Comparison of ENCODE assay signal across 17 cellular contexts in genomic region chr3:151305778-151306157, GRCh38. TPM values are rescaled to one million over a fixed set of nuclear protein-coding genes. Genes with fewer than 3 reads are reported as not detected.
DNase-seq lines count a peak whose midpoint lies in the region; ATAC-seq, FAIRE-seq and TF ChIP-seq lines count a peak whose summit lies in the region.
"Had no signal": no experiment of that assay in that cellular context is flagged by ENCODE, and none has a peak within 500 bp of the region (broad histone marks: within the 10 kb centered on the region; RNA-seq: fewer than 3 reads in every experiment).

No MANE protein-coding gene starts in this region.

- H3K36me3 Mint-ChIP-seq in Caco-2 (ENCODE audit: insufficient read depth, unreplicated experiment): peaks cover 11% of the 10 kb centered on the region
- H3K36me3 Mint-ChIP-seq: CD8-positive, alpha-beta memory T cell had no signal

- DNase-seq in Caco-2 (no peak), mammary epithelial cell (no peak), osteoblast (ENCODE audit: insufficient read length, low spot score, missing footprints) (no peak), HepG2 (ENCODE audit: low spot score) (no peak), pons (ENCODE audit: low spot score) (no peak), DMS 273 treated with DMSO at 0.1 percent for 48 hours (lab: John Stamatoyannopoulos, UW) (no peak)
- DNase-seq: activated CD4-positive, CD25-positive, alpha-beta regulatory T cell; activated gamma-delta T cell treated with Interleukin-2 at 50 U/mL for 16 hours; CD8-positive, alpha-beta memory T cell; Karpas-422; NCI-H2081 had no signal

- H4K20me1 ChIP-seq in mammary epithelial cell (ENCODE audit: insufficient read depth, low read length) (no peaks in the 10 kb centered on the region), osteoblast (ENCODE audit: insufficient read depth, low read length) (no peaks in the 10 kb centered on the region), HepG2 (ENCODE audit: insufficient read depth, low read length) (no peaks in the 10 kb centered on the region)

- in situ Hi-C loops in mammary epithelial cell (cut with MboI; ENCODE audit: low sequenced_read_pairs in 2 of 2): loop anchor here in 1 of 2 donors (25.0 kb wide), 1 partner anchor 532 kb away; no protein-coding TSS in a partner anchor
- in situ Hi-C loops in HepG2 (cut with HindIII; ENCODE audit: extremely low pct_ligation_motif_present, low pct_unique_long_range_greater_than_20kb): no loop called here

- FAIRE-seq in HepG2 (lab: Jason Lieb, UNC): no peak
- FAIRE-seq: frontal cortex had no signal

- TF ChIP-seq RAD21 in HepG2 (CRISPR knock-in tag; IDR thresholded peaks at IDR 0.05): no peak

- no peak overlapping the region for H3K9ac ChIP-seq in HUES64 (ENCODE audit: low read depth, low read length)
- peak overlapping the region; percentile 80 for H3K9ac ChIP-seq in mammary epithelial cell (ENCODE audit: insufficient read depth, low read length)
- no peak overlapping the region for H3K9ac ChIP-seq in HepG2 (ENCODE audit: insufficient read depth, low read depth, low read length)

- CTCF ChIA-PET in Caco-2 (lab: Charles Lee): no interaction called here
- CTCF ChIA-PET in mammary epithelial cell (lab: Charles Lee; ENCODE audit: low non-redundant PET): no interaction called here
- CTCF ChIA-PET in HepG2 (lab: Yijun Ruan, JAX; ENCODE audit: low intra/inter-chr PET ratio, low total read pairs): no interaction called here

- no peaks in the 10 kb centered on the region for H3K27me3 Mint-ChIP-seq in Caco-2 (ENCODE audit: insufficient read depth, unreplicated experiment)

- dilution Hi-C loops in mammary epithelial cell (cut with HindIII; ENCODE audit: low sequenced_read_pairs): no loop called here

- H3K9me3 ChIP-seq in Caco-2 (no peaks in the 10 kb centered on the region), HUES64 (ENCODE audit: insufficient read depth, low read depth, low read length) (no peaks in the 10 kb centered on the region), mammary epithelial cell (replicated peaks; ENCODE audit: insufficient read depth, low read length) (no peaks in the 10 kb centered on the region), osteoblast (ENCODE audit: low read depth, low read length) (no peaks in the 10 kb centered on the region), HepG2 (ENCODE audit: low read length) (no peaks in the 10 kb centered on the region)
- H3K9me3 ChIP-seq: stomach had no signal

- no peak overlapping the region for H3K4me3 Mint-ChIP-seq in Caco-2 (ENCODE audit: unreplicated experiment)

- H3K4me1 Mint-ChIP-seq in Caco-2 (ENCODE audit: low read depth, unreplicated experiment): peaks cover 31% of the 10 kb centered on the region

- WGBS in HUES64: 81% methylated on average over 4 of the region's 4 CpGs
- 70% methylated on average over 4 of the region's 4 CpGs for WGBS in mammary epithelial cell (ENCODE audit: low coverage, missing lambda C conversion rate)
- WGBS in HepG2 (ENCODE audit: low lambda C conversion rate): 81% methylated on average over 4 of the region's 4 CpGs

- no peak for ATAC-seq in HepG2
- ATAC-seq in HG02759 (IDR thresholded peaks at IDR 0.05; ENCODE audit: unreplicated experiment): no peak

- H3K4me1 ChIP-seq in Caco-2 (peaks cover 13% of the 10 kb centered on the region), HUES64 (ENCODE audit: insufficient read depth, low read length) (peaks cover 28% of the 10 kb centered on the region), mammary epithelial cell (ENCODE audit: insufficient read depth, low read length) (peaks cover 90% of the 10 kb centered on the region), osteoblast (ENCODE audit: insufficient read depth, low read length) (peaks cover 40% of the 10 kb centered on the region), HepG2 (ENCODE audit: insufficient read depth, low read length) (peaks cover 10% of the 10 kb centered on the region)

- H3K4me2 ChIP-seq in mammary epithelial cell (ENCODE audit: insufficient read depth, low read depth, low read length) (peak overlapping the region; percentile 78), osteoblast (ENCODE audit: insufficient read depth, low read length) (peak overlapping the region; percentile 61), HepG2 (ENCODE audit: low read depth, low read length) (no peak overlapping the region)

- peak overlapping the region; percentile 40 for H2AFZ ChIP-seq in mammary epithelial cell (ENCODE audit: low read depth, low read length)
- H2AFZ ChIP-seq in osteoblast (ENCODE audit: low read length): no peak overlapping the region
- H2AFZ ChIP-seq in HepG2 (ENCODE audit: low read length): no peak overlapping the region

- TF ChIP-seq EP300 in HepG2 (IDR thresholded peaks at IDR 0.05; ENCODE audit: low read depth in 2 of 2, low read length in 2 of 2) (no peak), HepG2 (CRISPR knock-in tag; IDR thresholded peaks at IDR 0.05; ENCODE audit: borderline replicate concordance) (no peak)

- peak overlapping the region; percentile 38; the same call in 1 of the 2 replicates for H3K27ac ChIP-seq in HUES64 (ENCODE audit: low read depth, low read length)
- peak overlapping the region; percentile 97 for H3K27ac ChIP-seq in mammary epithelial cell (ENCODE audit: insufficient read depth, low read depth, low read length)
- peak overlapping the region; percentile 56 for H3K27ac ChIP-seq in osteoblast (ENCODE audit: low read depth, low read length)
- no peak overlapping the region for H3K27ac ChIP-seq in HepG2 (ENCODE audit: extremely low read length, insufficient read depth, low read length)

- H3K79me2 ChIP-seq in mammary epithelial cell (ENCODE audit: insufficient read depth, low read length): peaks cover 89% of the 10 kb centered on the region
- no peaks in the 10 kb centered on the region for H3K79me2 ChIP-seq in osteoblast (ENCODE audit: insufficient read depth, low read length)
- H3K79me2 ChIP-seq in HepG2 (ENCODE audit: insufficient read depth, low read length): no peaks in the 10 kb centered on the region

- TF ChIP-seq CTCF in Caco-2 (IDR thresholded peaks at IDR 0.05; ENCODE audit: insufficient read depth in 1 of 2, low read depth in 1 of 2, low read length in 1 of 2, severe bottlenecking in 1 of 2, unreplicated experiment in 1 of 2): no peak
- TF ChIP-seq CTCF in mammary epithelial cell (conservative IDR thresholded peaks at IDR 0.05 in 1 of 2, IDR thresholded peaks at IDR 0.05 in 1 of 2; ENCODE audit: extremely low read depth in 1 of 2, insufficient read depth in 1 of 2, low read depth in 1 of 2, low read length in 2 of 2): no peak
- TF ChIP-seq CTCF in osteoblast (IDR thresholded peaks at IDR 0.05; ENCODE audit: extremely low read depth, low read depth, low read length): no peak
- TF ChIP-seq CTCF in HepG2 (CRISPR knock-in tag; IDR thresholded peaks at IDR 0.05): no peak

- BruUV-seq in Caco-2 (replicated peaks; lab: Mats Ljungman, UMichigan) (TSS peak; percentile 61), mammary epithelial cell (replicated peaks; lab: Mats Ljungman, UMichigan) (TSS peak; percentile 91), HepG2 (replicated peaks; lab: Mats Ljungman, UMichigan) (no TSS peak)

- H3K9me3 Mint-ChIP-seq in Caco-2 (ENCODE audit: unreplicated experiment): no peaks in the 10 kb centered on the region
- H3K9me3 Mint-ChIP-seq: CD8-positive, alpha-beta memory T cell had no signal

- POLR2A ChIA-PET in Caco-2 (lab: Charles Lee) (no interaction called here), HepG2 (lab: Yijun Ruan, JAX) (no interaction called here)

- peak overlapping the region; percentile 82 for H3K27ac Mint-ChIP-seq in Caco-2 (ENCODE audit: unreplicated experiment)

- H3K4me3 ChIP-seq in Caco-2 (ENCODE audit: low read depth, low read length): no peak overlapping the region
- no peak overlapping the region for H3K4me3 ChIP-seq in HUES64 (ENCODE audit: low read length)
- H3K4me3 ChIP-seq in mammary epithelial cell (replicated peaks in 1 of 3; ENCODE audit: insufficient read depth in 1 of 3, low read depth in 2 of 3, low read length in 3 of 3): peak overlapping the region in 2 of 3 experiments; percentile 10 to 23
- peak overlapping the region; percentile 18 for H3K4me3 ChIP-seq in osteoblast (ENCODE audit: insufficient read depth, low read length)
- H3K4me3 ChIP-seq in HepG2 (replicated peaks in 1 of 3; ENCODE audit: insufficient read depth in 1 of 3, low read depth in 2 of 3, low read length in 3 of 3): no peak overlapping the region
- H3K4me3 ChIP-seq: stomach had no signal

- H3K27me3 ChIP-seq in Caco-2 (replicated peaks; ENCODE audit: control insufficient read depth, insufficient read depth, low read length) (no peaks in the 10 kb centered on the region), HUES64 (ENCODE audit: insufficient read depth, low read length) (no peaks in the 10 kb centered on the region), mammary epithelial cell (ENCODE audit: insufficient read depth, low read length) (no peaks in the 10 kb centered on the region), osteoblast (ENCODE audit: insufficient read depth, low read length) (no peaks in the 10 kb centered on the region), HepG2 (ENCODE audit: control insufficient read depth in 1 of 2, insufficient read depth in 2 of 2, low read length in 2 of 2) (no peaks in the 10 kb centered on the region)
- H3K27me3 ChIP-seq: stomach had no signal

- intact Hi-C loops in Caco-2 (cut with micrococcal nuclease; ENCODE audit: unreplicated experiment): loop anchor here (1.0 kb wide), 3 partner anchors 15 to 78 kb away; no protein-coding TSS in a partner anchor
- intact Hi-C loops in mammary epithelial cell (cut with micrococcal nuclease): loop anchor here (1.0 kb wide), 1 partner anchor 11 kb away; the partner anchor contains the start of gene GPR87
- intact Hi-C loops in HepG2 (cut with micrococcal nuclease; ENCODE audit: unreplicated experiment): no loop called here

- H3K36me3 ChIP-seq in Caco-2 (ENCODE audit: control insufficient read depth, insufficient read depth, low read length): no peaks in the 10 kb centered on the region
- no peaks in the 10 kb centered on the region for H3K36me3 ChIP-seq in HUES64 (ENCODE audit: insufficient read depth, low read length)
- peaks cover 16% of the 10 kb centered on the region for H3K36me3 ChIP-seq in mammary epithelial cell (ENCODE audit: insufficient read depth, low read length)
- no peaks in the 10 kb centered on the region for H3K36me3 ChIP-seq in osteoblast (ENCODE audit: insufficient read depth, low read length)
- H3K36me3 ChIP-seq in HepG2 (replicated peaks in 1 of 2; ENCODE audit: control insufficient read depth in 1 of 2, insufficient read depth in 2 of 2, low read length in 2 of 2): no peaks in the 10 kb centered on the region
- H3K36me3 ChIP-seq: stomach had no signal

- TF ChIP-seq POLR2A in HepG2 (IDR thresholded peaks at IDR 0.05; ENCODE audit: insufficient read depth in 1 of 2, low read depth in 2 of 2, low read length in 2 of 2): no peak

RNA-seq across cellular contexts. Expression of gene GPR87, which starts 10.9 kb away (rescaled TPM):
- total RNA-seq in Caco-2 (2022) (0.18 and 0.28 TPM in 2 replicates), mammary epithelial cell (10 to 100 TPM; 66.1 to 78.7 TPM), osteoblast (not detected in 2 replicates), HepG2 (2016; rRNA removed; fragmentation: Illumina TruSeq; extraction: Trizol) (not detected in 2 replicates)
- polyA plus RNA-seq in HUES64 (2013, experiment 1 of 2): not detected
- not detected for polyA plus RNA-seq in HUES64 (2013, experiment 2 of 2)
- polyA plus RNA-seq in mammary epithelial cell (88.9 TPM), HepG2 (2011; rRNA removed) (0.05 TPM in 1 of 2 replicates, not detected in the other)
- 41.7 TPM for polyA minus RNA-seq in mammary epithelial cell
- total RNA-seq in HepG2 (2016; cell fraction: cytosol; rRNA removed; fragmentation: Illumina TruSeq; extraction: Trizol; ENCODE audit: low read depth): not detected in 2 replicates
- not detected in 2 replicates for total RNA-seq in HepG2 (2016; cell fraction: insoluble cytoplasmic fraction; rRNA removed; fragmentation: Illumina TruSeq; extraction: Trizol)
- not detected in 2 replicates for total RNA-seq in HepG2 (2016; cell fraction: membrane; rRNA removed; fragmentation: Illumina TruSeq; extraction: Trizol)
- not detected in 2 replicates for total RNA-seq in HepG2 (2016; cell fraction: nucleus; rRNA removed; fragmentation: Illumina TruSeq; extraction: Trizol)
- polyA plus RNA-seq in HepG2 (2011; cell fraction: cytosol; rRNA removed): not detected in 2 replicates
- not detected in 2 replicates for polyA plus RNA-seq in HepG2 (2011; cell fraction: nucleus; rRNA removed)
- polyA plus RNA-seq in HepG2 (2012): not detected in 2 replicates
- not detected in 2 replicates for polyA plus RNA-seq in HepG2 (2016; cell fraction: cytosol; fragmentation: Illumina TruSeq; extraction: Trizol; ENCODE audit: low read depth)
- not detected in 2 replicates for polyA plus RNA-seq in HepG2 (2016; cell fraction: insoluble cytoplasmic fraction; fragmentation: Illumina TruSeq; extraction: Trizol; ENCODE audit: low read depth)
- polyA plus RNA-seq in HepG2 (2016; cell fraction: membrane; fragmentation: Illumina TruSeq; extraction: Trizol; ENCODE audit: low read depth): not detected in 2 replicates
- polyA plus RNA-seq in HepG2 (2016; cell fraction: nucleus; fragmentation: Illumina TruSeq; extraction: Trizol; ENCODE audit: insufficient read depth, low read depth): not detected in 2 replicates
- polyA minus RNA-seq in HepG2 (2011; rRNA and poly(A)+ RNA removed; ENCODE audit: low replicate concordance): not detected in 2 replicates
- polyA minus RNA-seq in HepG2 (2011; cell fraction: cytosol; rRNA and poly(A)+ RNA removed): not detected in 2 replicates
- not detected in 2 replicates for polyA minus RNA-seq in HepG2 (2011; cell fraction: nucleus; rRNA and poly(A)+ RNA removed)
- total RNA-seq: cerebellum, frontal cortex had no signal
- polyA plus RNA-seq: CD8-positive, alpha-beta memory T cell had no signal

RNA-seq across cellular contexts. Expression of gene P2RY13, which starts 23.6 kb away (rescaled TPM):
- total RNA-seq in Caco-2 (2022): not detected in 2 replicates
- polyA plus RNA-seq in HUES64 (2013, experiment 1 of 2): not detected
- not detected for polyA plus RNA-seq in HUES64 (2013, experiment 2 of 2)
- total RNA-seq in mammary epithelial cell: not detected
- not detected for polyA plus RNA-seq in mammary epithelial cell
- not detected for polyA minus RNA-seq in mammary epithelial cell
- total RNA-seq in osteoblast: not detected in 2 replicates
- total RNA-seq in HepG2 (2016; rRNA removed; fragmentation: Illumina TruSeq; extraction: Trizol): not detected in 2 replicates
- total RNA-seq in HepG2 (2016; cell fraction: cytosol; rRNA removed; fragmentation: Illumina TruSeq; extraction: Trizol; ENCODE audit: low read depth): not detected in 2 replicates
- total RNA-seq in HepG2 (2016; cell fraction: insoluble cytoplasmic fraction; rRNA removed; fragmentation: Illumina TruSeq; extraction: Trizol): not detected in 2 replicates
- total RNA-seq in HepG2 (2016; cell fraction: membrane; rRNA removed; fragmentation: Illumina TruSeq; extraction: Trizol): not detected in 2 replicates
- total RNA-seq in HepG2 (2016; cell fraction: nucleus; rRNA removed; fragmentation: Illumina TruSeq; extraction: Trizol): not detected in 2 replicates
- polyA plus RNA-seq in HepG2 (2011; rRNA removed): not detected in 2 replicates
- not detected in 2 replicates for polyA plus RNA-seq in HepG2 (2011; cell fraction: cytosol; rRNA removed)
- polyA plus RNA-seq in HepG2 (2011; cell fraction: nucleus; rRNA removed): not detected in 2 replicates
- polyA plus RNA-seq in HepG2 (2012): not detected in 2 replicates
- not detected in 2 replicates for polyA plus RNA-seq in HepG2 (2016; cell fraction: cytosol; fragmentation: Illumina TruSeq; extraction: Trizol; ENCODE audit: low read depth)
- polyA plus RNA-seq in HepG2 (2016; cell fraction: insoluble cytoplasmic fraction; fragmentation: Illumina TruSeq; extraction: Trizol; ENCODE audit: low read depth): not detected in 2 replicates
- not detected in 2 replicates for polyA plus RNA-seq in HepG2 (2016; cell fraction: membrane; fragmentation: Illumina TruSeq; extraction: Trizol; ENCODE audit: low read depth)
- polyA plus RNA-seq in HepG2 (2016; cell fraction: nucleus; fragmentation: Illumina TruSeq; extraction: Trizol; ENCODE audit: insufficient read depth, low read depth): not detected in 2 replicates
- not detected in 2 replicates for polyA minus RNA-seq in HepG2 (2011; rRNA and poly(A)+ RNA removed; ENCODE audit: low replicate concordance)
- polyA minus RNA-seq in HepG2 (2011; cell fraction: cytosol; rRNA and poly(A)+ RNA removed): not detected in 2 replicates
- polyA minus RNA-seq in HepG2 (2011; cell fraction: nucleus; rRNA and poly(A)+ RNA removed): not detected in 2 replicates
- total RNA-seq: CD8-positive, alpha-beta memory T cell; renal cortical epithelial cell had no signal
- polyA plus RNA-seq: CD8-positive, alpha-beta memory T cell had no signal

RNA-seq across cellular contexts. Expression of gene P2RY14, which starts 27.4 kb away (rescaled TPM):
- not detected in 2 replicates for total RNA-seq in Caco-2 (2022)
- not detected for polyA plus RNA-seq in HUES64 (2013, experiment 1 of 2)
- not detected for polyA plus RNA-seq in HUES64 (2013, experiment 2 of 2)
- total RNA-seq in mammary epithelial cell: not detected
- polyA plus RNA-seq in mammary epithelial cell: not detected
- not detected for polyA minus RNA-seq in mammary epithelial cell
- total RNA-seq in osteoblast: not detected in 2 replicates
- not detected in 2 replicates for total RNA-seq in HepG2 (2016; rRNA removed; fragmentation: Illumina TruSeq; extraction: Trizol)
- total RNA-seq in HepG2 (2016; cell fraction: cytosol; rRNA removed; fragmentation: Illumina TruSeq; extraction: Trizol; ENCODE audit: low read depth): not detected in 2 replicates
- total RNA-seq in HepG2 (2016; cell fraction: insoluble cytoplasmic fraction; rRNA removed; fragmentation: Illumina TruSeq; extraction: Trizol): not detected in 2 replicates
- not detected in 2 replicates for total RNA-seq in HepG2 (2016; cell fraction: membrane; rRNA removed; fragmentation: Illumina TruSeq; extraction: Trizol)
- total RNA-seq in HepG2 (2016; cell fraction: nucleus; rRNA removed; fragmentation: Illumina TruSeq; extraction: Trizol): not detected in 2 replicates
- polyA plus RNA-seq in HepG2 (2011; rRNA removed): not detected in 2 replicates
- not detected in 2 replicates for polyA plus RNA-seq in HepG2 (2011; cell fraction: cytosol; rRNA removed)
- polyA plus RNA-seq in HepG2 (2011; cell fraction: nucleus; rRNA removed): not detected in 2 replicates
- polyA plus RNA-seq in HepG2 (2012): not detected in 2 replicates
- polyA plus RNA-seq in HepG2 (2016; cell fraction: cytosol; fragmentation: Illumina TruSeq; extraction: Trizol; ENCODE audit: low read depth): not detected in 2 replicates
- not detected in 2 replicates for polyA plus RNA-seq in HepG2 (2016; cell fraction: insoluble cytoplasmic fraction; fragmentation: Illumina TruSeq; extraction: Trizol; ENCODE audit: low read depth)
- polyA plus RNA-seq in HepG2 (2016; cell fraction: membrane; fragmentation: Illumina TruSeq; extraction: Trizol; ENCODE audit: low read depth): not detected in 2 replicates
- not detected in 2 replicates for polyA plus RNA-seq in HepG2 (2016; cell fraction: nucleus; fragmentation: Illumina TruSeq; extraction: Trizol; ENCODE audit: insufficient read depth, low read depth)
- polyA minus RNA-seq in HepG2 (2011; rRNA and poly(A)+ RNA removed; ENCODE audit: low replicate concordance): not detected in 2 replicates
- not detected in 2 replicates for polyA minus RNA-seq in HepG2 (2011; cell fraction: cytosol; rRNA and poly(A)+ RNA removed)
- polyA minus RNA-seq in HepG2 (2011; cell fraction: nucleus; rRNA and poly(A)+ RNA removed): not detected in 2 replicates
- total RNA-seq: renal cortical epithelial cell had no signal

Comparison
In these comparisons a context has a peak if more than half of its experiments do, and no peak if none do; other contexts are left out.
1. H3K4me3 ChIP-seq: peak in mammary epithelial cell (2 of 3) and osteoblast (single experiment); none in Caco-2 (single experiment), HUES64 (single experiment) and HepG2 (0 of 3).
2. RNA of gene GPR87, which starts 10.9 kb away (total RNA-seq): 66.1 to 78.7 TPM in mammary epithelial cell; 0.18 to 0.28 TPM in Caco-2, not detected in HepG2 and not detected in osteoblast; every median in the first group is over 10 times any median in the second.